In the genomic region with DNA sequence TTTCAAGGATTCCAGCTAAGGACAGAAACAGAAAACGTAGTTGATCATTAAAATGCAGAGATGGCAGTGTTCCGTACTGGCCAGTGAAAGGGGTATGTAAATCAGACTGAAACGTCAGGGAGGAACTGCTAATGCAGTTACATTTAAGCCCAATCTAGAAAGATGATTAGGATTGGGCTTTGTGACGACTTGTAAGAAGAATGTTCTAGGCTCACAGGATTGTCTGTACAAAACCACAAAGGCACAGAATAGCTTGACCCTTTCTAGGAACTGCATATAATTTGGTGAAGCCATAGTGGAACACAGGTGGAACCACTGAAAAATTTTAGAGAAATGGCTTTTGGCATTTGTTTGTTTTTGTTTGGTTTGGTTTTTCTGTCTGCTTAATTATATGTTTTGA, we compare ENCODE assay signal across 1 cellular context.
TF ChIP-seq lines count a peak whose summit lies in the region.

No MANE protein-coding gene starts in this region.

TF ChIP-seq in IMR-90, 13 proteins besides CTCF, POLR2A, EP300 and RAD21:
- TF ChIP-seq MAFK (IDR thresholded peaks at IDR 0.05; ENCODE audit: low read depth, low read length) (no peak), RCOR1 (IDR thresholded peaks at IDR 0.05; ENCODE audit: insufficient replicate concordance, low read length) (no peak), RFX5 (IDR thresholded peaks at IDR 0.05; ENCODE audit: low read depth, low read length) (no peak), CHD1 (IDR thresholded peaks at IDR 0.05; ENCODE audit: low read depth, low read length) (no peak), BHLHE40 (IDR thresholded peaks at IDR 0.05; ENCODE audit: low read depth, low read length) (no peak), NFE2L2 (IDR thresholded peaks at IDR 0.05; ENCODE audit: low read depth, low read length) (no peak), MXI1 (IDR thresholded peaks at IDR 0.05; ENCODE audit: borderline replicate concordance, low read depth, low read length) (no peak), FOS (IDR thresholded peaks at IDR 0.05; ENCODE audit: low read depth, low read length) (no peak), CEBPB (IDR thresholded peaks at IDR 0.05; ENCODE audit: low read depth, low read length) (no peak)
- TF ChIP-seq, protein P1, sequence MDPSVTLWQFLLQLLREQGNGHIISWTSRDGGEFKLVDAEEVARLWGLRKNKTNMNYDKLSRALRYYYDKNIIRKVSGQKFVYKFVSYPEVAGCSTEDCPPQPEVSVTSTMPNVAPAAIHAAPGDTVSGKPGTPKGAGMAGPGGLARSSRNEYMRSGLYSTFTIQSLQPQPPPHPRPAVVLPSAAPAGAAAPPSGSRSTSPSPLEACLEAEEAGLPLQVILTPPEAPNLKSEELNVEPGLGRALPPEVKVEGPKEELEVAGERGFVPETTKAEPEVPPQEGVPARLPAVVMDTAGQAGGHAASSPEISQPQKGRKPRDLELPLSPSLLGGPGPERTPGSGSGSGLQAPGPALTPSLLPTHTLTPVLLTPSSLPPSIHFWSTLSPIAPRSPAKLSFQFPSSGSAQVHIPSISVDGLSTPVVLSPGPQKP (IDR thresholded peaks at IDR 0.05; ENCODE audit: borderline replicate concordance, low read depth, low read length), result no peak
- TF ChIP-seq, protein P2, sequence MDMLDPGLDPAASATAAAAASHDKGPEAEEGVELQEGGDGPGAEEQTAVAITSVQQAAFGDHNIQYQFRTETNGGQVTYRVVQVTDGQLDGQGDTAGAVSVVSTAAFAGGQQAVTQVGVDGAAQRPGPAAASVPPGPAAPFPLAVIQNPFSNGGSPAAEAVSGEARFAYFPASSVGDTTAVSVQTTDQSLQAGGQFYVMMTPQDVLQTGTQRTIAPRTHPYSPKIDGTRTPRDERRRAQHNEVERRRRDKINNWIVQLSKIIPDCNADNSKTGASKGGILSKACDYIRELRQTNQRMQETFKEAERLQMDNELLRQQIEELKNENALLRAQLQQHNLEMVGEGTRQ (IDR thresholded peaks at IDR 0.05; ENCODE audit: low read depth, low read length), result no peak
